1 cellular context compared by ENCODE assay signal in genomic region chr13:40626977-40627376, GRCh38.
TF ChIP-seq lines count a peak whose summit lies in the region.

No MANE protein-coding gene starts in this region.

TF ChIP-seq in WTC11, 78 proteins besides CTCF, POLR2A, EP300 and RAD21 (continued from another document):
- no peak for TF ChIP-seq AFF4 (CRISPR knock-in tag; IDR thresholded peaks at IDR 0.05; ENCODE audit: borderline replicate concordance)
- no peak for TF ChIP-seq ZNF317 (CRISPR knock-in tag; IDR thresholded peaks at IDR 0.05; ENCODE audit: borderline replicate concordance, low read depth)
- no peak for TF ChIP-seq TP53 (CRISPR knock-in tag; IDR thresholded peaks at IDR 0.05)
- no peak for TF ChIP-seq ZNF232 (CRISPR knock-in tag; IDR thresholded peaks at IDR 0.05)
- TF ChIP-seq HMGXB4 (CRISPR knock-in tag; IDR thresholded peaks at IDR 0.05) = no peak
